Comparison of ENCODE assay signal across 8 cellular contexts in the genomic region with DNA sequence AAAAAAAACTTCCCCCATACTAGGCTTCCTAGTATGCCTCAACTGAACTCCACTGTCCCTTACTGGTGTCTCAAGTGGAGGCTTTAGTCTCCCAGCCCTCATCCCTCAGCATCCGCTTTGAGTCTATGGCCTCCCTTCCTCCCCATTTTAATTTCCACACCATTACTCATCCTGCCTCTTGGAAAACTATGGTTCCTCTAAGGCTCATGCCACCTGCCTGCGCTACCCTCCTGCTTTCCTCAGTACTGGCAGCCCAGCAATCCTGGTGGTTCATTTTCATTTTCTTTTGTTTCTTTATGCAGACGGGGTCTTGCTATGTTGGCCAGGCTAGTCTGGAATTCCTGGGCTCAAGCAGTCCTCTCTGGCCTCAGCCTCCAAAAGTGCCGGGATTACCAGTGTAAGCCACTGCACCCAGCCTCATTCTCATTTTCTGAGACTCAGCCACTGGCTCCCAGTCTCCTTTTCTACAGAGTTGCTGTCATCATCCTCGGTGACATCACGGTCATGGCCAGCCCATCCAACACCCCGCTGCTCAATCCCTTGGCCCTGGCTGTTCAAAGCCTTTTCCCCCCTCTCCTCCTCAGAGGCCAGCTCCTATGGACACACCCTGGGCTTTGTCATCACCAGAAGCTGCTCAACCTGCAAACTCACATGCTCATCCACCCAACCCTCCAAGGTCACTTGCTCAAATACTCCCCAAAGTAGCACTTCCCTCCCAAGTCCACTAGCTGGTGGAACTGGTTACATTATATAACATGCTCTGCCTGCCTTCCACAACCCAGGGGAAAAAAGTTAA. TPM values are rescaled to one million over a fixed set of nuclear protein-coding genes. Genes with fewer than 3 reads are reported as not detected.
A peak's percentile ranks its signal among the peaks of the same experiment; 100 is the strongest.
DNase-seq lines count a peak whose midpoint lies in the region; ATAC-seq and TF ChIP-seq lines count a peak whose summit lies in the region.

No MANE protein-coding gene starts in this region.

- H3K27ac ChIP-seq in right lobe of liver = peak overlapping the region in 2 of 3 donors; percentile 99 to 100
- H3K27ac ChIP-seq in testis = peak overlapping the region; percentile 98 to 99

- no peak for DNase-seq in activated CD8-positive, alpha-beta memory T cell treated with anti-CD3 and anti-CD28 coated beads, Interleukin-2, amount 10 ng/mL, durations not matched to agents 7 days and 5 days
- DNase-seq in activated CD8-positive, alpha-beta memory T cell treated with anti-CD3 and anti-CD28 coated beads for 24 hours = no peak
- no peak for DNase-seq in activated naive CD8-positive, alpha-beta T cell treated with anti-CD3 and anti-CD28 coated beads for 36 hours
- peak in 1 of 3 donors; percentile 40 for DNase-seq in right lobe of liver
- peak; percentile 70 for DNase-seq in testis
- DNase-seq in islet precursor cell = no peak
- DNase-seq in KG1 (lab: John Stamatoyannopoulos, UW) = no peak

- no peaks in the 10 kb centered on the region for H3K9me3 Mint-ChIP-seq in activated CD8-positive, alpha-beta memory T cell treated with anti-CD3 and anti-CD28 coated beads, Interleukin-2, amount 10 ng/mL, durations not matched to agents 7 days and 5 days (ENCODE audit: low read depth)
- H3K9me3 Mint-ChIP-seq in activated naive CD8-positive, alpha-beta T cell treated with anti-CD3 and anti-CD28 coated beads for 36 hours = no peaks in the 10 kb centered on the region

- no peak for TF ChIP-seq POLR2A in right lobe of liver (IDR thresholded peaks at IDR 0.05)
- no peak for TF ChIP-seq POLR2A in testis (IDR thresholded peaks at IDR 0.05)

- H3K27me3 ChIP-seq in right lobe of liver (no peaks in the 10 kb centered on the region), testis (no peaks in the 10 kb centered on the region)

- H3K27me3 Mint-ChIP-seq in activated CD8-positive, alpha-beta memory T cell treated with anti-CD3 and anti-CD28 coated beads, Interleukin-2, amount 10 ng/mL, durations not matched to agents 7 days and 5 days = no peaks in the 10 kb centered on the region
- no peaks in the 10 kb centered on the region for H3K27me3 Mint-ChIP-seq in activated naive CD8-positive, alpha-beta T cell treated with anti-CD3 and anti-CD28 coated beads for 36 hours

- no peaks in the 10 kb centered on the region for H3K36me3 ChIP-seq in right lobe of liver
- no peaks in the 10 kb centered on the region for H3K36me3 ChIP-seq in testis (ENCODE audit: low read depth, missing control alignments)

- H3K4me1 ChIP-seq in right lobe of liver = peaks cover 0 to 28% (median 5%) of the 10 kb centered on the region in 4 donors
- H3K4me1 ChIP-seq in testis = peaks cover 47% of the 10 kb centered on the region

- no peaks in the 10 kb centered on the region for H3K9me3 ChIP-seq in right lobe of liver
- no peaks in the 10 kb centered on the region for H3K9me3 ChIP-seq in testis

- H3K4me3 ChIP-seq in right lobe of liver = no peak overlapping the region
- no peak overlapping the region for H3K4me3 ChIP-seq in testis

- no peak for ATAC-seq in activated CD8-positive, alpha-beta memory T cell treated with anti-CD3 and anti-CD28 coated beads, Interleukin-2, amount 10 ng/mL, durations not matched to agents 7 days and 5 days
- ATAC-seq in right lobe of liver (no peak), HG03342 (IDR thresholded peaks at IDR 0.05; ENCODE audit: unreplicated experiment) (no peak)

- intact Hi-C loops in right lobe of liver (cut with DNase I) (no loop called here), testis (cut with DNase I; ENCODE audit: low total_unique reads) (no loop called here)

- TF ChIP-seq CTCF in right lobe of liver (IDR thresholded peaks at IDR 0.05) (no peak), testis (IDR thresholded peaks at IDR 0.05) (no peak)

- H3K36me3 Mint-ChIP-seq in activated CD8-positive, alpha-beta memory T cell treated with anti-CD3 and anti-CD28 coated beads, Interleukin-2, amount 10 ng/mL, durations not matched to agents 7 days and 5 days = peaks cover 4% of the 10 kb centered on the region
- H3K36me3 Mint-ChIP-seq in activated naive CD8-positive, alpha-beta T cell treated with anti-CD3 and anti-CD28 coated beads for 36 hours = peaks cover 7% of the 10 kb centered on the region

- peaks cover 80% of the 10 kb centered on the region for H3K4me1 Mint-ChIP-seq in activated CD8-positive, alpha-beta memory T cell treated with anti-CD3 and anti-CD28 coated beads, Interleukin-2, amount 10 ng/mL, durations not matched to agents 7 days and 5 days
- peaks cover 70% of the 10 kb centered on the region for H3K4me1 Mint-ChIP-seq in activated naive CD8-positive, alpha-beta T cell treated with anti-CD3 and anti-CD28 coated beads for 36 hours

- H3K4me3 Mint-ChIP-seq in activated CD8-positive, alpha-beta memory T cell treated with anti-CD3 and anti-CD28 coated beads, Interleukin-2, amount 10 ng/mL, durations not matched to agents 7 days and 5 days = peak overlapping the region; percentile 61
- peak overlapping the region; percentile 32 for H3K4me3 Mint-ChIP-seq in activated naive CD8-positive, alpha-beta T cell treated with anti-CD3 and anti-CD28 coated beads for 36 hours

- 92% methylated on average over 6 of the region's 7 CpGs for WGBS in right lobe of liver (ENCODE audit: insufficient coverage, low coverage, low lambda C conversion rate, missing lambda C conversion rate)
- WGBS in testis, 2 donors = 86 to 88% methylated on average over 7 of the region's 7 CpGs

- H3K27ac Mint-ChIP-seq in activated CD8-positive, alpha-beta memory T cell treated with anti-CD3 and anti-CD28 coated beads, Interleukin-2, amount 10 ng/mL, durations not matched to agents 7 days and 5 days = peak overlapping the region; percentile 96
- H3K27ac Mint-ChIP-seq in activated naive CD8-positive, alpha-beta T cell treated with anti-CD3 and anti-CD28 coated beads for 36 hours = peak overlapping the region; percentile 50

- CTCF ChIA-PET in activated CD8-positive, alpha-beta memory T cell treated with anti-CD3 and anti-CD28 coated beads, Interleukin-2, amount 10 ng/mL, durations not matched to agents 7 days and 5 days (lab: Charles Lee) = interaction anchor here (0.9 to 4.2 kb wide), 6 partner anchors 16 to 78 kb away, joined by 4 to 23 read pairs (median 6); partner anchors contain the start of genes PBXIP1 and PYGO2

RNA-seq across cellular contexts. Expression of gene PMVK, which starts 2.3 kb away (rescaled TPM):
- 10 to 100 TPM; 43.6 to 46.8 TPM for total RNA-seq in activated CD8-positive, alpha-beta memory T cell treated with anti-CD3 and anti-CD28 coated beads, Interleukin-2, amount 10 ng/mL, durations not matched to agents 7 days and 5 days
- 10 to 100 TPM; 29.8 to 32.8 TPM for total RNA-seq in activated naive CD8-positive, alpha-beta T cell treated with anti-CD3 and anti-CD28 coated beads for 36 hours
- total RNA-seq in right lobe of liver = 10 to 100 TPM; 16.9 to 34.5 (median 29.2) TPM
- 10 to 100 TPM; 21.1 to 27.7 TPM for total RNA-seq in testis
- polyA plus RNA-seq in testis (ENCODE audit: insufficient read depth, low read depth, low replicate concordance) = 44.6 TPM

RNA-seq across cellular contexts. Expression of gene PBXIP1, which starts 17.1 kb away (rescaled TPM):
- 10 to 100 TPM; 52.6 to 61.5 TPM for total RNA-seq in activated CD8-positive, alpha-beta memory T cell treated with anti-CD3 and anti-CD28 coated beads, Interleukin-2, amount 10 ng/mL, durations not matched to agents 7 days and 5 days
- total RNA-seq in activated naive CD8-positive, alpha-beta T cell treated with anti-CD3 and anti-CD28 coated beads for 36 hours = 10 to 100 TPM; 12.2 to 13.2 TPM
- total RNA-seq in right lobe of liver = 10 to 100 TPM; 16.7 to 25.9 (median 19.1) TPM
- 10 to 100 TPM; 84.1 to 87.1 TPM for total RNA-seq in testis
- polyA plus RNA-seq in testis (ENCODE audit: insufficient read depth, low read depth, low replicate concordance) = 111 TPM

RNA-seq across cellular contexts. Expression of gene PYGO2, which starts 22.8 kb away (rescaled TPM):
- total RNA-seq in activated CD8-positive, alpha-beta memory T cell treated with anti-CD3 and anti-CD28 coated beads, Interleukin-2, amount 10 ng/mL, durations not matched to agents 7 days and 5 days = 10 to 100 TPM; 44.0 to 47.9 TPM
- 10 to 100 TPM; 24.2 to 25.1 TPM for total RNA-seq in activated naive CD8-positive, alpha-beta T cell treated with anti-CD3 and anti-CD28 coated beads for 36 hours
- 10 to 100 TPM in 4 of 6 experiments, 1 to 10 TPM in 2; 9.1 to 13.5 (median 10.9) TPM for total RNA-seq in right lobe of liver
- total RNA-seq in testis = 10 to 100 TPM; 31.0 to 34.9 TPM
- 33.2 TPM for polyA plus RNA-seq in testis (ENCODE audit: insufficient read depth, low read depth, low replicate concordance)

RNA-seq across cellular contexts. Expression of gene SHC1, which starts 31.7 kb away (rescaled TPM):
- total RNA-seq in activated CD8-positive, alpha-beta memory T cell treated with anti-CD3 and anti-CD28 coated beads, Interleukin-2, amount 10 ng/mL, durations not matched to agents 7 days and 5 days = 10 to 100 TPM; 48.0 to 57.4 TPM
- 10 to 100 TPM; 34.7 to 38.4 TPM for total RNA-seq in activated naive CD8-positive, alpha-beta T cell treated with anti-CD3 and anti-CD28 coated beads for 36 hours
- total RNA-seq in right lobe of liver (100 to 1,000 TPM in 1 of 6 experiments, 10 to 100 TPM in 5; 44.6 to 108 (median 75.3) TPM), testis (10 to 100 TPM; 47.9 to 59.3 TPM)
- polyA plus RNA-seq in testis (ENCODE audit: insufficient read depth, low read depth, low replicate concordance) = 49.0 TPM

RNA-seq across cellular contexts. Expression of gene CKS1B, which starts 35.7 kb away (rescaled TPM):
- total RNA-seq in activated CD8-positive, alpha-beta memory T cell treated with anti-CD3 and anti-CD28 coated beads, Interleukin-2, amount 10 ng/mL, durations not matched to agents 7 days and 5 days = 100 to 1,000 TPM; 149 to 155 TPM
- 100 to 1,000 TPM; 156 TPM for total RNA-seq in activated naive CD8-positive, alpha-beta T cell treated with anti-CD3 and anti-CD28 coated beads for 36 hours
- 10 to 100 TPM; 14.9 to 51.7 (median 23.1) TPM for total RNA-seq in right lobe of liver
- 10 to 100 TPM; 45.5 to 84.3 TPM for total RNA-seq in testis
- polyA plus RNA-seq in testis (ENCODE audit: insufficient read depth, low read depth, low replicate concordance) = 100 TPM
